Comparison of ENCODE assay signal across 24 cellular contexts in the genomic region with DNA sequence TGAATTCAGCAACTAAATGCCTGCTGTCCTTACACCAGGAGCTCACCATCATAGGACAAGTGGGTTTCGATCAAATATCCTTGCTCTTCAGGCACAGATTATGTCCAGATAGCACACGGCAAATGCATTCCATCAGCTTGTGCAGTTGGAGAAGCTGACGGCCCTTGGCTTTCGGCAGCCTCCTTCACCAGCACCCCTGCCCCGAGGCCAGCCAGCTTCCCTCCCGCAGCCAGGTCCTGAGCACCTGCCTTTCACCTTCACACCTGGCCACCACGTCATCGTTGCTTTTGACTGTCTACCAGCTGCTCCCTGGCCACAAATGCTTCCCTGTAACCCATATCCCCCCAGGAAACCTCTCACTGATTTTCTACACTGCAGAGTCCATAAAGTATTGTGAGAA.
DNase-seq lines count a peak whose midpoint lies in the region; ATAC-seq, FAIRE-seq and TF ChIP-seq lines count a peak whose summit lies in the region.
"Had no signal": no experiment of that assay in that cellular context is flagged by ENCODE, and none has a peak within 500 bp of the region (broad histone marks: within the 10 kb centered on the region; RNA-seq: fewer than 3 reads in every experiment).

No MANE protein-coding gene starts in this region.

- no peak overlapping the region for H2AK5ac ChIP-seq in neuronal stem cell (ENCODE audit: low read depth, low read length)

- peak overlapping the region; percentile 59 for H2BK12ac ChIP-seq in neuronal stem cell (ENCODE audit: low read length)

- peaks cover 23% of the 10 kb centered on the region for H3K4me1 Mint-ChIP-seq in astrocyte (ENCODE audit: low read depth, unreplicated experiment)

- H3K23ac ChIP-seq in neuronal stem cell (ENCODE audit: low read depth, low read length, poor library complexity): no peak overlapping the region

- H3K9me3 Mint-ChIP-seq in astrocyte (ENCODE audit: unreplicated experiment): peaks cover 2% of the 10 kb centered on the region

- peak overlapping the region; percentile 36 for H3K4me3 Mint-ChIP-seq in astrocyte (ENCODE audit: unreplicated experiment)
- H3K4me3 Mint-ChIP-seq: CD4-positive, alpha-beta T cell had no signal

- no peak overlapping the region for H2BK15ac ChIP-seq in neuronal stem cell (ENCODE audit: low read length)

- H3K9me3 ChIP-seq in astrocyte (ENCODE audit: insufficient read depth, low read depth, low read length) (no peaks in the 10 kb centered on the region), neuronal stem cell (replicated peaks in 1 of 2; ENCODE audit: control insufficient read depth in 2 of 2, insufficient read depth in 1 of 2, low read depth in 1 of 2, low read length in 2 of 2) (peaks cover 0 to 4% of the 10 kb centered on the region in 2 donors), right cardiac atrium (ENCODE audit: control insufficient read depth, low read length) (no peaks in the 10 kb centered on the region), gastrocnemius medialis (no peaks in the 10 kb centered on the region)
- H3K9me3 ChIP-seq: BLaER1 treated with 17β-estradiol and CSF1 and Interleukin-3, amounts not matched to agents 10 nM and 100 nM had no signal

- H3K4me1 ChIP-seq in astrocyte (ENCODE audit: insufficient read depth, low read length) (peaks cover 25% of the 10 kb centered on the region), neuronal stem cell (ENCODE audit: control insufficient read depth in 2 of 2, insufficient read depth in 1 of 2, low read depth in 1 of 2, low read length in 2 of 2) (peaks cover 0 to 1% of the 10 kb centered on the region in 2 donors), right cardiac atrium (ENCODE audit: control insufficient read depth, insufficient read depth, low read length) (no peaks in the 10 kb centered on the region), gastrocnemius medialis (no peaks in the 10 kb centered on the region)

- H3K36me3 ChIP-seq in astrocyte (ENCODE audit: insufficient read depth, low read length) (no peaks in the 10 kb centered on the region), neuronal stem cell (replicated peaks in 1 of 2; ENCODE audit: control insufficient read depth in 2 of 2, insufficient read depth in 2 of 2, low read length in 2 of 2) (no peaks in the 10 kb centered on the region), gastrocnemius medialis (no peaks in the 10 kb centered on the region)
- H3K36me3 ChIP-seq: BLaER1 treated with 17β-estradiol and CSF1 and Interleukin-3, amounts not matched to agents 10 nM and 100 nM had no signal

- in situ Hi-C loops in gastrocnemius medialis (cut with MboI; ENCODE audit: low sequenced_read_pairs in 4 of 4): no loop called here

- no peak overlapping the region for H2AFZ ChIP-seq in astrocyte (ENCODE audit: low read depth, low read length)
- H2AFZ ChIP-seq in neuronal stem cell (ENCODE audit: low read length): no peak overlapping the region

- no peak overlapping the region for H2BK120ac ChIP-seq in neuronal stem cell (ENCODE audit: low read depth, low read length)

- H3K4ac ChIP-seq in neuronal stem cell (ENCODE audit: low read length): no peak overlapping the region

- peaks cover 2% of the 10 kb centered on the region for H3K27me3 Mint-ChIP-seq in astrocyte (ENCODE audit: low read depth, unreplicated experiment)
- H3K27me3 Mint-ChIP-seq: CD4-positive, alpha-beta T cell had no signal

- TF ChIP-seq CTCF in astrocyte (IDR thresholded peaks at IDR 0.05; ENCODE audit: insufficient read depth, low read depth, low read length) (no peak), gastrocnemius medialis (IDR thresholded peaks at IDR 0.05 in 4 of 5, conservative IDR thresholded peaks at IDR 0.05 in 1 of 5) (no peak)

- FAIRE-seq in astrocyte (lab: Jason Lieb, UNC): no peak
- FAIRE-seq: A204.1, GM12891, H1 had no signal

- no peak overlapping the region for H3K27ac Mint-ChIP-seq in astrocyte (ENCODE audit: unreplicated experiment)
- H3K27ac Mint-ChIP-seq: CD4-positive, alpha-beta T cell had no signal

- H3K4me3 ChIP-seq in astrocyte (ENCODE audit: insufficient read depth, low read depth, low read length) (no peak overlapping the region), neuronal stem cell (ENCODE audit: low read length in 2 of 2) (no peak overlapping the region), right cardiac atrium (ENCODE audit: low read length) (no peak overlapping the region), gastrocnemius medialis (no peak overlapping the region)
- H3K4me3 ChIP-seq: BLaER1 treated with 17β-estradiol and CSF1 and Interleukin-3, amounts not matched to agents 10 nM and 100 nM; SK-N-MC had no signal

- no peaks in the 10 kb centered on the region for H3K27me3 ChIP-seq in astrocyte (ENCODE audit: insufficient read depth, low read length)
- H3K27me3 ChIP-seq in neuronal stem cell (ENCODE audit: control insufficient read depth in 3 of 3, insufficient read depth in 3 of 3, low read depth in 1 of 3, low read length in 3 of 3): peaks cover 0 to 2% (median 0%) of the 10 kb centered on the region in 3 experiments
- H3K27me3 ChIP-seq in right cardiac atrium (ENCODE audit: control insufficient read depth, insufficient read depth): no peaks in the 10 kb centered on the region
- no peaks in the 10 kb centered on the region for H3K27me3 ChIP-seq in gastrocnemius medialis
- H3K27me3 ChIP-seq: BLaER1 treated with 17β-estradiol and CSF1 and Interleukin-3, amounts not matched to agents 10 nM and 100 nM had no signal

- no CpG with 5 or more reads among the region's 8 CpGs for WGBS in neuronal stem cell (ENCODE audit: extremely low coverage in 2 of 2, insufficient read length in 2 of 2, insufficient replicate concordance in 1 of 2), 2 donors
- 77% methylated on average over 8 of the region's 8 CpGs for WGBS in right cardiac atrium

- no peaks in the 10 kb centered on the region for H3K79me2 ChIP-seq in astrocyte (ENCODE audit: insufficient read depth, low read length)

- H3K27ac ChIP-seq in astrocyte (ENCODE audit: low read depth, low read length): no peak overlapping the region
- H3K27ac ChIP-seq in neuronal stem cell (replicated peaks; ENCODE audit: low read length): no peak overlapping the region
- no peak overlapping the region for H3K27ac ChIP-seq in right cardiac atrium (ENCODE audit: low read length)
- no peak overlapping the region for H3K27ac ChIP-seq in gastrocnemius medialis
- H3K27ac ChIP-seq: BLaER1 treated with 17β-estradiol and CSF1 and Interleukin-3, amounts not matched to agents 10 nM and 100 nM; SK-N-MC had no signal

- H4K20me1 ChIP-seq in astrocyte (ENCODE audit: insufficient read depth, low read length): no peaks in the 10 kb centered on the region
- H4K20me1 ChIP-seq: BLaER1 treated with 17β-estradiol and CSF1 and Interleukin-3, amounts not matched to agents 10 nM and 100 nM had no signal

- DNase-seq in NCI-H146 (lab: John Stamatoyannopoulos, UW) (peak; percentile 41), NCI-H510A treated with DMSO at 0.1 percent for 48 hours (lab: John Stamatoyannopoulos, UW) (peak; percentile 20), astrocyte (ENCODE audit: low read depth) (no peak), neuronal stem cell (ENCODE audit: low spot score) (no peak), right cardiac atrium (no peak), gastrocnemius medialis (no peak), NCI-H2171 treated with DMSO at 0.1 percent for 48 hours (lab: John Stamatoyannopoulos, UW) (no peak)
- DNase-seq: AML-193; CD4-positive, alpha-beta T cell; COR-L47; DMS79 treated with DMSO at 0.1 percent for 48 hours; GF-D8; HCEC 1CT; NCI-H1436 treated with DMSO at 0.1 percent for 48 hours; NCI-H2029; NCI-H526; SIG-M5 had no signal

- no peak overlapping the region for H3K14ac ChIP-seq in neuronal stem cell (ENCODE audit: low read length)

- H3K18ac ChIP-seq in neuronal stem cell (ENCODE audit: low read length): peak overlapping the region; percentile 62

- H3K9ac ChIP-seq in astrocyte (ENCODE audit: low read length) (no peak overlapping the region), neuronal stem cell (ENCODE audit: low read depth, low read length, poor library complexity) (no peak overlapping the region)
- H3K9ac ChIP-seq: BLaER1 treated with 17β-estradiol and CSF1 and Interleukin-3, amounts not matched to agents 10 nM and 100 nM had no signal

- H4K8ac ChIP-seq in neuronal stem cell (ENCODE audit: low read depth, low read length): no peak overlapping the region

- H4K91ac ChIP-seq in neuronal stem cell (ENCODE audit: low read depth, low read length, poor library complexity): no peak overlapping the region

- no peaks in the 10 kb centered on the region for H3K79me1 ChIP-seq in neuronal stem cell (ENCODE audit: low read depth, low read length)

- H3K4me2 ChIP-seq in astrocyte (ENCODE audit: low read length) (no peak overlapping the region), neuronal stem cell (ENCODE audit: insufficient read depth, low read length, poor library complexity, severe bottlenecking) (no peak overlapping the region)
- H3K4me2 ChIP-seq: BLaER1 treated with 17β-estradiol and CSF1 and Interleukin-3, amounts not matched to agents 10 nM and 100 nM had no signal

- no peak overlapping the region for H2BK5ac ChIP-seq in neuronal stem cell (ENCODE audit: low read length)

- intact Hi-C loops in right cardiac atrium (cut with DNase I) (no loop called here), gastrocnemius medialis (cut with DNase I; ENCODE audit: low total_unique reads) (no loop called here)

- no peaks in the 10 kb centered on the region for H3K36me3 Mint-ChIP-seq in astrocyte (ENCODE audit: low read depth, unreplicated experiment)

- TF ChIP-seq POLR2A in GM18505 (IDR thresholded peaks at IDR 0.05; ENCODE audit: borderline replicate concordance, extremely low read depth, insufficient read depth, insufficient read length) (no peak), gastrocnemius medialis (IDR thresholded peaks at IDR 0.05) (no peak)

- no peak for ATAC-seq in right cardiac atrium
- ATAC-seq in GM18505 (IDR thresholded peaks at IDR 0.05; ENCODE audit: unreplicated experiment): no peak
- no peak for ATAC-seq in gastrocnemius medialis
- ATAC-seq: Panc1 had no signal

Comparison
In these comparisons a context has a peak if more than half of its experiments do, and no peak if none do; other contexts are left out.
1. DNase-seq: peak in NCI-H146 (single experiment) and NCI-H510A treated with DMSO at 0.1 percent for 48 hours (single experiment); none in astrocyte (single experiment), neuronal stem cell (single experiment), right cardiac atrium (0 of 3), gastrocnemius medialis (0 of 2) and NCI-H2171 treated with DMSO at 0.1 percent for 48 hours (single experiment).